In genomic region chr7:24907311-24907886, GRCh38 we compare ENCODE assay signal across 8 cellular contexts.
DNase-seq lines count a peak whose midpoint lies in the region; ATAC-seq and TF ChIP-seq lines count a peak whose summit lies in the region.

No MANE protein-coding gene starts in this region.

- peak; percentile 48 for DNase-seq in activated naive CD4-positive, alpha-beta T cell treated with anti-CD3 and anti-CD28 coated beads for 36 hours
- DNase-seq in stimulated activated CD4-positive, alpha-beta T cell treated with anti-CD3 and anti-CD28 coated beads, Interleukin-4, amount 100 ng/mL, for 24 hours, result peak; percentile 56
- DNase-seq in lower leg skin (ENCODE audit: low spot score in 2 of 2) (no peak), Right ventricle myocardium superior (no peak), anterior cingulate cortex (lab: John Stamatoyannopoulos, UW) (no peak)

- H3K36me3 ChIP-seq in BLaER1 treated with 17β-estradiol and CSF1 and Interleukin-3, amounts not matched to agents 10 nM and 100 nM, result peaks cover 0 to 12% (median 0%) of the 10 kb centered on the region in 11 experiments; a peak in 4 of 22 replicates

- no peak overlapping the region for H3K27ac Mint-ChIP-seq in activated naive CD4-positive, alpha-beta T cell treated with anti-CD3 and anti-CD28 coated beads for 36 hours

- H4K20me1 ChIP-seq in BLaER1 treated with 17β-estradiol and CSF1 and Interleukin-3, amounts not matched to agents 10 nM and 100 nM, result peaks cover 0 to 21% (median 0%) of the 10 kb centered on the region in 11 experiments; a peak in 3 of 22 replicates

- no peak overlapping the region for H3K9ac ChIP-seq in BLaER1 treated with 17β-estradiol and CSF1 and Interleukin-3, amounts not matched to agents 10 nM and 100 nM

- intact Hi-C loops in activated naive CD4-positive, alpha-beta T cell treated with anti-CD3 and anti-CD28 coated beads for 36 hours (cut with micrococcal nuclease), result loop anchor here (1.0 to 10.0 kb wide), 13 partner anchors 9 to 1373 kb away; partner anchors contain the start of genes CCDC126, CYCS and TRA2A
- intact Hi-C loops in lower leg skin (cut with DNase I; ENCODE audit: low total_unique reads), result no loop called here
- intact Hi-C loops in Right ventricle myocardium superior (cut with DNase I), result no loop called here

- peaks cover 34% of the 10 kb centered on the region for H3K4me1 Mint-ChIP-seq in activated naive CD4-positive, alpha-beta T cell treated with anti-CD3 and anti-CD28 coated beads for 36 hours (ENCODE audit: low read depth)

- no peaks in the 10 kb centered on the region for H3K27me3 Mint-ChIP-seq in activated naive CD4-positive, alpha-beta T cell treated with anti-CD3 and anti-CD28 coated beads for 36 hours (ENCODE audit: low read depth)

- H3K4me2 ChIP-seq in BLaER1 treated with 17β-estradiol and CSF1 and Interleukin-3, amounts not matched to agents 10 nM and 100 nM, result peak overlapping the region in 10 of 11 experiments; percentile 2 to 54 (median 34); a peak in 15 of 22 replicates

- no peak overlapping the region for H3K27ac ChIP-seq in BLaER1 treated with 17β-estradiol and CSF1 and Interleukin-3, amounts not matched to agents 10 nM and 100 nM

- H3K36me3 Mint-ChIP-seq in activated naive CD4-positive, alpha-beta T cell treated with anti-CD3 and anti-CD28 coated beads for 36 hours (ENCODE audit: low read depth), result peaks cover 8% of the 10 kb centered on the region

- H3K4me3 Mint-ChIP-seq in activated naive CD4-positive, alpha-beta T cell treated with anti-CD3 and anti-CD28 coated beads for 36 hours, result no peak overlapping the region

- ATAC-seq in GM19438 (IDR thresholded peaks at IDR 0.05; ENCODE audit: low read depth, unreplicated experiment) (peak; percentile 59), HG03442 (IDR thresholded peaks at IDR 0.05; ENCODE audit: unreplicated experiment) (peak; percentile 66), Right ventricle myocardium superior (ENCODE audit: poor library complexity) (no peak)

- peaks cover 16 to 64% (median 31%) of the 10 kb centered on the region in 10 experiments; a peak in 17 of 20 replicates for H3K4me1 ChIP-seq in BLaER1 treated with 17β-estradiol and CSF1 and Interleukin-3, amounts not matched to agents 10 nM and 100 nM

- no peaks in the 10 kb centered on the region for H3K27me3 ChIP-seq in BLaER1 treated with 17β-estradiol and CSF1 and Interleukin-3, amounts not matched to agents 10 nM and 100 nM

- WGBS in lower leg skin, 2 donors, result 56% methylated on average over 7 of the region's 7 CpGs

- no peak for TF ChIP-seq POLR2A in lower leg skin (IDR thresholded peaks at IDR 0.05)

- peaks cover 0 to 16% (median 7%) of the 10 kb centered on the region in 11 experiments; a peak in 6 of 22 replicates for H3K9me3 ChIP-seq in BLaER1 treated with 17β-estradiol and CSF1 and Interleukin-3, amounts not matched to agents 10 nM and 100 nM (replicated peaks in 1 of 11)

- no peaks in the 10 kb centered on the region for H3K9me3 Mint-ChIP-seq in activated naive CD4-positive, alpha-beta T cell treated with anti-CD3 and anti-CD28 coated beads for 36 hours

- CTCF ChIA-PET in activated naive CD4-positive, alpha-beta T cell treated with anti-CD3 and anti-CD28 coated beads for 36 hours (lab: Charles Lee), result interaction anchor here (0.8 to 1.8 kb wide), 3 partner anchors 8 to 122 kb away, joined by 3 to 8 read pairs (median 5); partner anchors contain the start of gene OSBPL3

- no peak overlapping the region for H3K4me3 ChIP-seq in BLaER1 treated with 17β-estradiol and CSF1 and Interleukin-3, amounts not matched to agents 10 nM and 100 nM
- H3K4me3 ChIP-seq in lower leg skin (ENCODE audit: low read depth, poor library complexity, severe bottlenecking), result no peak overlapping the region

- no peak for TF ChIP-seq CTCF in lower leg skin (IDR thresholded peaks at IDR 0.05)

Comparison
In these comparisons a context has a peak if more than half of its experiments do, and no peak if none do; other contexts are left out.
1. DNase-seq: peak in activated naive CD4-positive, alpha-beta T cell treated with anti-CD3 and anti-CD28 coated beads for 36 hours (single experiment) and stimulated activated CD4-positive, alpha-beta T cell treated with anti-CD3 and anti-CD28 coated beads, Interleukin-4, amount 100 ng/mL, for 24 hours (single experiment); none in lower leg skin (0 of 2), Right ventricle myocardium superior (single experiment) and anterior cingulate cortex (0 of 58).